ENCODE assay signal across 10 cellular contexts in genomic region chrX:72382199-72382590, GRCh38.
DNase-seq lines count a peak whose midpoint lies in the region; ATAC-seq and TF ChIP-seq lines count a peak whose summit lies in the region.
"Had no signal": no experiment of that assay in that cellular context is flagged by ENCODE, and none has a peak within 500 bp of the region (broad histone marks: within the 10 kb centered on the region; RNA-seq: fewer than 3 reads in every experiment).

No MANE protein-coding gene starts in this region.

- no peaks in the 10 kb centered on the region for H3K27me3 Mint-ChIP-seq in progenitor cell of endocrine pancreas
- H3K27me3 Mint-ChIP-seq: activated naive CD4-positive, alpha-beta T cell treated with anti-CD3 and anti-CD28 coated beads, Interleukin-2, amount 50 U/mL, for 24 hours; effector memory CD8-positive, alpha-beta T cell had no signal

- H3K27ac Mint-ChIP-seq in progenitor cell of endocrine pancreas: peak overlapping the region; percentile 33
- H3K27ac Mint-ChIP-seq: activated naive CD4-positive, alpha-beta T cell treated with anti-CD3 and anti-CD28 coated beads, Interleukin-2, amount 50 U/mL, for 24 hours; effector memory CD8-positive, alpha-beta T cell had no signal

- peaks cover 16% of the 10 kb centered on the region for H3K4me1 Mint-ChIP-seq in progenitor cell of endocrine pancreas (ENCODE audit: low read depth)
- H3K4me1 Mint-ChIP-seq: activated naive CD4-positive, alpha-beta T cell treated with anti-CD3 and anti-CD28 coated beads, Interleukin-2, amount 50 U/mL, for 24 hours had no signal

- H3K9me3 Mint-ChIP-seq in progenitor cell of endocrine pancreas (ENCODE audit: low read depth): peaks cover 7% of the 10 kb centered on the region
- H3K9me3 Mint-ChIP-seq: activated naive CD4-positive, alpha-beta T cell treated with anti-CD3 and anti-CD28 coated beads, Interleukin-2, amount 50 U/mL, for 24 hours; effector memory CD8-positive, alpha-beta T cell had no signal

- ATAC-seq in esophagus mucosa: peak; percentile 78
- ATAC-seq: effector memory CD8-positive, alpha-beta T cell; foreskin keratinocyte had no signal

- peaks cover 2% of the 10 kb centered on the region for H3K36me3 Mint-ChIP-seq in progenitor cell of endocrine pancreas (ENCODE audit: insufficient read depth)

- no peak for TF ChIP-seq CTCF in progenitor cell of endocrine pancreas (IDR thresholded peaks at IDR 0.05; ENCODE audit: unreplicated experiment)

- DNase-seq in GF-D8 (lab: John Stamatoyannopoulos, UW) (peak; percentile 2), NOMO-1 (lab: John Stamatoyannopoulos, UW; ENCODE audit: unreplicated experiment in 2 of 2) (peak; percentile 71 to 92), progenitor cell of endocrine pancreas (ENCODE audit: low spot score, unreplicated experiment) (no peak), GM19240 (ENCODE audit: insufficient read length, low spot score) (no peak), NCI-H2029 treated with DMSO at 0.1 percent for 48 hours (lab: John Stamatoyannopoulos, UW) (no peak)
- DNase-seq in activated CD4-positive, alpha-beta T cell treated with anti-CD3 and anti-CD28 coated beads for 1 hour: no peak
- DNase-seq: effector memory CD8-positive, alpha-beta T cell; foreskin keratinocyte had no signal

- H3K4me3 Mint-ChIP-seq in progenitor cell of endocrine pancreas (ENCODE audit: low read depth): no peak overlapping the region
- H3K4me3 Mint-ChIP-seq: activated naive CD4-positive, alpha-beta T cell treated with anti-CD3 and anti-CD28 coated beads, Interleukin-2, amount 50 U/mL, for 24 hours; effector memory CD8-positive, alpha-beta T cell had no signal

Comparison
In these comparisons a context has a peak if more than half of its experiments do, and no peak if none do; other contexts are left out.
1. DNase-seq: peak in GF-D8 (single experiment) and NOMO-1 (2 of 2); none in progenitor cell of endocrine pancreas (single experiment), GM19240 (single experiment), activated CD4-positive, alpha-beta T cell treated with anti-CD3 and anti-CD28 coated beads for 1 hour (single experiment) and NCI-H2029 treated with DMSO at 0.1 percent for 48 hours (single experiment).